ENCODE assay signal across 8 cellular contexts in the genomic region with DNA sequence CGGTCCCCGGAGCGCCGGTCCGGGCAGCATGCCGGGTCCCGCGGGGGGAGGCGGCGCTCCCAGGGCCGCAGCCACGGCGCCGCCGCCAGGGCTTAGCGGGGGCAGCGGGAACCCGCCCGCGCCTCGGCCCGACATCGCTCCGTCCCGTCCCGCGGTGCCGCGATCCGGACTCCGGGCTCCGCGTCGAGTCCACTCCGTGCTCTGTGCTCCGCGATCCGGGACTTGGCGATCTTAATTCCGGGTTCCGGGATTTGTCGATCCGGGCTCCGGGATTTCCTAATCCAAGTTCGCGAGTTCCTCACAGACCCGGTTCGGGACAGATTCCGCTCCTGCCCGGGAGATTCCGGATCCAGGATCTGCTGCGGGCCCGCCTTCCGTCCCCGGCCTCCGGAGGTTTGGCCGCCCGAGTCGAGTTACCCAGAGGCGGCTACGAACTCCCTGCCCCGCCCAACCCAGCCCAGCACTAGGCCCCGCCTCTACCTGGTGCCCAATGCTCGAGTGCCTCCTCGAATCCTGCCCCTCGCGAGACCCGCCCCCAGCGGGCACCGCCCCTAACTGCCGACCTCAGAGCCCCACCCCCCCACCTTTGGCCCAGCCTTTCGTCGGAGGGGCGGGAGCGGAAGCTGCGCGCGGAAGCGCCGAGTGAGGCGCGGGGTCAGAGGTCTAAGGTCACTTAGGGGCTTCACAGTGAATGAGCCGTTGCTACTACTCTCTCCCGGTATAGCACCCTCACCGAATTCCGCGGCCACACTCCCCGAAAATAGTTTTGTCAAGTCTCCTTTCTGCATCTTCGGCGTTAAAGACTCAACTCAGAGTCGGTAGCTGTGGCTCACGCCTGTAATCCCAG. TPM values are rescaled to one million over a fixed set of nuclear protein-coding genes. Genes with fewer than 3 reads are reported as not detected.
DNase-seq lines count a peak whose midpoint lies in the region; ATAC-seq and TF ChIP-seq lines count a peak whose summit lies in the region.

TSS of gene SMARCD2 (minus strand) at position 146 of the 847 bp plus-strand sequence. CDS start at position 135, 11 bp downstream.

- H3K27me3 ChIP-seq in DOHH2 (ENCODE audit: control insufficient read depth, low read length) (no peaks in the 10 kb centered on the region), fibroblast of lung (ENCODE audit: control insufficient read depth, insufficient read depth, low read length) (no peaks in the 10 kb centered on the region)

- H3K9me3 Mint-ChIP-seq in activated T-helper 17 cell treated with anti-CD3 and anti-CD28 coated beads, Interleukin-2, amount 50 U/mL, for 72 hours: no peaks in the 10 kb centered on the region
- H3K9me3 Mint-ChIP-seq in naive thymus-derived CD8-positive, alpha-beta T cell: no peaks in the 10 kb centered on the region

- peaks cover 46% of the 10 kb centered on the region for H3K79me2 ChIP-seq in DOHH2 (ENCODE audit: control insufficient read depth, low read length)
- H3K79me2 ChIP-seq in fibroblast of lung (ENCODE audit: control insufficient read depth, insufficient read depth, low read length): peaks cover 39% of the 10 kb centered on the region

- H3K27ac ChIP-seq in DOHH2 (ENCODE audit: low read depth, low read length) (peak within 1 kb of the TSS; percentile 80), fibroblast of lung (ENCODE audit: insufficient read depth, low read length) (peak within 1 kb of the TSS; percentile 80)

- H3K9me2 ChIP-seq in DOHH2 (replicated peaks; ENCODE audit: control insufficient read depth, low read length): no peaks in the 10 kb centered on the region

- peaks cover 19% of the 10 kb centered on the region for H3F3A ChIP-seq in DOHH2 (ENCODE audit: control insufficient read depth, insufficient read depth)

- peak; percentile 93 for ATAC-seq in activated T-helper 17 cell treated with anti-CD3 and anti-CD28 coated beads, Interleukin-2, amount 50 U/mL, for 72 hours (replicated peaks)
- peak; percentile 86 to 88 for ATAC-seq in naive thymus-derived CD8-positive, alpha-beta T cell

- peak within 1 kb of the TSS; percentile 67 for H3K9ac ChIP-seq in fibroblast of lung (ENCODE audit: insufficient read depth, low read length)

- peaks cover 13% of the 10 kb centered on the region for H3K4me1 Mint-ChIP-seq in activated T-helper 17 cell treated with anti-CD3 and anti-CD28 coated beads, Interleukin-2, amount 50 U/mL, for 72 hours
- H3K4me1 Mint-ChIP-seq in naive thymus-derived CD8-positive, alpha-beta T cell: peaks cover 24 to 52% (median 52%) of the 10 kb centered on the region in 4 donors

- H3K36me3 ChIP-seq in DOHH2 (ENCODE audit: control insufficient read depth, low read length): peaks cover 31% of the 10 kb centered on the region
- H3K36me3 ChIP-seq in fibroblast of lung (ENCODE audit: control insufficient read depth, insufficient read depth, low read length): no peaks in the 10 kb centered on the region

- H2AFZ ChIP-seq in fibroblast of lung (ENCODE audit: low read length): peak within 1 kb of the TSS; percentile 11

- H3K27me3 Mint-ChIP-seq in activated T-helper 17 cell treated with anti-CD3 and anti-CD28 coated beads, Interleukin-2, amount 50 U/mL, for 72 hours: no peaks in the 10 kb centered on the region
- H3K27me3 Mint-ChIP-seq in naive thymus-derived CD8-positive, alpha-beta T cell: no peaks in the 10 kb centered on the region

- H3K4me2 ChIP-seq in DOHH2 (ENCODE audit: low read length) (peak within 1 kb of the TSS; percentile 98), fibroblast of lung (ENCODE audit: extremely low read depth, insufficient read depth, low read length) (peak within 1 kb of the TSS; percentile 96)

- H3K4me3 Mint-ChIP-seq in activated T-helper 17 cell treated with anti-CD3 and anti-CD28 coated beads, Interleukin-2, amount 50 U/mL, for 72 hours: peak within 1 kb of the TSS; percentile 93
- peak within 1 kb of the TSS; percentile 90 to 98 (median 94) for H3K4me3 Mint-ChIP-seq in naive thymus-derived CD8-positive, alpha-beta T cell

- H4K20me1 ChIP-seq in DOHH2 (ENCODE audit: control insufficient read depth, insufficient read depth, low read depth, low read length) (no peaks in the 10 kb centered on the region; the same call in 1 of the 2 replicates), fibroblast of lung (ENCODE audit: control insufficient read depth, extremely low read depth, insufficient read depth, low read length) (no peaks in the 10 kb centered on the region)

- TF ChIP-seq CTCF in DOHH2 (IDR thresholded peaks at IDR 0.05; ENCODE audit: low read depth, low read length, poor library complexity, severe bottlenecking) (no peak), LNCAP (IDR thresholded peaks at IDR 0.05) (0 out of 2 replicates have a peak, but pooled peaks have one; percentile 8), fibroblast of lung (conservative IDR thresholded peaks at IDR 0.05 in 1 of 2, IDR thresholded peaks at IDR 0.05 in 1 of 2; ENCODE audit: low read depth in 1 of 2, low read length in 2 of 2) (no peak)

- peak; percentile 96 for DNase-seq in GOT3 (lab: John Stamatoyannopoulos, UW)
- DNase-seq in RPMI8226: peak; percentile 99
- DNase-seq in fibroblast of lung (ENCODE audit: low read depth in 2 of 2): peak; percentile 100
- DNase-seq in naive thymus-derived CD8-positive, alpha-beta T cell: peak; percentile 94 to 99 (median 98)
- peak; percentile 97 to 99 (median 98) for DNase-seq in stimulated activated naive CD4-positive, alpha-beta T cell (lab: John Stamatoyannopoulos, UW)

- H3K4me1 ChIP-seq in DOHH2 (ENCODE audit: control insufficient read depth, low read length) (peaks cover 41% of the 10 kb centered on the region), fibroblast of lung (ENCODE audit: control insufficient read depth, extremely low read depth, insufficient read depth, low read length) (peaks cover 20% of the 10 kb centered on the region)

- H3K9me3 ChIP-seq in DOHH2 (ENCODE audit: control insufficient read depth, insufficient read depth, low read length): no peaks in the 10 kb centered on the region
- H3K9me3 ChIP-seq in fibroblast of lung (ENCODE audit: control insufficient read depth, insufficient read depth, low read depth, low read length): no peaks in the 10 kb centered on the region

- peaks cover 15% of the 10 kb centered on the region for H3K36me3 Mint-ChIP-seq in activated T-helper 17 cell treated with anti-CD3 and anti-CD28 coated beads, Interleukin-2, amount 50 U/mL, for 72 hours (ENCODE audit: low read depth)
- peaks cover 0 to 4% (median 0%) of the 10 kb centered on the region in 3 donors for H3K36me3 Mint-ChIP-seq in naive thymus-derived CD8-positive, alpha-beta T cell

- H3K27ac Mint-ChIP-seq in activated T-helper 17 cell treated with anti-CD3 and anti-CD28 coated beads, Interleukin-2, amount 50 U/mL, for 72 hours: peak within 1 kb of the TSS; percentile 96
- peak within 1 kb of the TSS; percentile 90 to 97 (median 94) for H3K27ac Mint-ChIP-seq in naive thymus-derived CD8-positive, alpha-beta T cell

- H3K4me3 ChIP-seq in DOHH2 (ENCODE audit: low read length) (peak within 1 kb of the TSS; percentile 87), fibroblast of lung (replicated peaks in 1 of 4; ENCODE audit: control extremely low read depth in 1 of 4, insufficient read depth in 1 of 4, low read depth in 3 of 4, low read length in 4 of 4) (peak within 1 kb of the TSS; percentile 53 to 83 (median 76))

- POLR2A ChIA-PET in naive thymus-derived CD8-positive, alpha-beta T cell (lab: Charles Lee): interaction anchor here (0.7 to 15.6 kb wide), 17 partner anchors 11 to 664 kb away, joined by 3 to 205 read pairs (median 4); partner anchors contain the start of genes CCDC47, CEP95, DDX42 and FTSJ3

RNA-seq across cellular contexts. Expression of gene SMARCD2, which starts in this region (rescaled TPM):
- 100 to 1,000 TPM in 1 of 2 donors, 10 to 100 TPM in 1; 82.7 to 112 TPM for total RNA-seq in activated T-helper 17 cell treated with anti-CD3 and anti-CD28 coated beads, Interleukin-2, amount 50 U/mL, for 72 hours
- 87.0 and 94.5 TPM in 2 replicates for total RNA-seq in fibroblast of lung
- polyA plus RNA-seq in fibroblast of lung: 51.1 and 57.9 TPM in 2 replicates
- polyA plus RNA-seq in fibroblast of lung (2012): 50.7 and 62.1 TPM in 2 replicates
- polyA minus RNA-seq in fibroblast of lung (ENCODE audit: low replicate concordance): 134 and 196 TPM in 2 replicates
- total RNA-seq in naive thymus-derived CD8-positive, alpha-beta T cell: 100 to 1,000 TPM; 105 to 110 TPM
- 100 to 1,000 TPM in 1 of 3 donors, 10 to 100 TPM in 2; 65.9 to 112 (median 91.5) TPM for polyA plus RNA-seq in naive thymus-derived CD8-positive, alpha-beta T cell

Comparison
In these comparisons a context has a peak if more than half of its experiments do, and no peak if none do; other contexts are left out.
1. Peak in every context shown above with its lines: DNase-seq, ATAC-seq, H3K4me3 ChIP-seq and H3K27ac ChIP-seq.